ENCODE assay signal across 13 cellular contexts in the genomic region with DNA sequence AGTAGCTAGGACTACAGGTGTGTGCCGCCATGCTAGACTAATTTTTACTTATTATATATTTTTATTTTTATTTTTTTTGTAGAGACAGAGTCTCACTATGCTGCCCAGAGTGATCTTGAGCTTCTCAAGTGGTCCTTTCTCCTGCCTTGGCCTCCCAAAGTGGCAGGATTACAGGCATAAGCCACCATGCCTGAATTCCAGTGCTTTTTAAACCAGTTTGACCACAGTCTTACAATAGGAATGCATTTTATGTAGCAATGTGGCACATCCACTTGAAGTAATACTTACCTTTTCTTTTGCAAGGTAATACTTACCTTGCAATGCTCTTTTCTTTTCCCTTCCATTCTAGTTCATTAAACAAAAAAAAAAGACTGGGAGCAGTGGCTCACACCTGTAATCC. TPM values are rescaled to one million over a fixed set of nuclear protein-coding genes. Genes with fewer than 3 reads are reported as not detected.
"Had no signal": no experiment of that assay in that cellular context is flagged by ENCODE, and none has a peak within 500 bp of the region (broad histone marks: within the 10 kb centered on the region; RNA-seq: fewer than 3 reads in every experiment).

No MANE protein-coding gene starts in this region.

- H3K36me3 ChIP-seq: thyroid gland had no signal

- ATAC-seq: activated CD8-positive, alpha-beta T cell treated with anti-CD3 and anti-CD28 coated beads, Interleukin-2, amount 10 ng/mL, durations not matched to agents 7 days and 5 days; left lobe of liver; natural killer cell treated with Interleukin-12 subunit alpha and Interleukin-12 subunit beta and Interleukin-15 and Interleukin-18, amount 100 ng/mL, for 72 hours had no signal

- H3K4me3 ChIP-seq: thyroid gland had no signal

- H3K4me1 ChIP-seq: thyroid gland had no signal

- DNase-seq: activated CD4-positive, alpha-beta T cell treated with anti-CD3 and anti-CD28 coated beads, Interleukin-2, amount 10 ng/mL, durations not matched to agents 24 days and 14 days; activated CD4-positive, CD25-positive, alpha-beta regulatory T cell; activated CD8-positive, alpha-beta memory T cell treated with anti-CD3 and anti-CD28 coated beads, Interleukin-2, amount 50 U/mL, for 4 hours; activated CD8-positive, alpha-beta T cell treated with anti-CD3 and anti-CD28 coated beads, Interleukin-2, amount 10 ng/mL, durations not matched to agents 7 days and 5 days; activated gamma-delta T cell treated with Interleukin-2 at 50 U/mL for 16 hours; activated T-cell treated with anti-CD3 and anti-CD28 coated beads, Interleukin-2, amount 50 U/mL, for 72 hours; amygdala; effector CD8-positive, alpha-beta T cell; retina; thyroid gland had no signal

- H3K9me3 ChIP-seq: thyroid gland had no signal

- H3K27ac ChIP-seq: thyroid gland had no signal

- H3K27me3 ChIP-seq: thyroid gland had no signal

- FAIRE-seq: endothelial cell of umbilical vein had no signal

RNA-seq across cellular contexts. Expression of a gene that starts 38.0 kb away (rescaled TPM):
- total RNA-seq: endothelial cell of umbilical vein had no signal
